In genomic region chr22:46649176-46650077, GRCh38 we compare ENCODE assay signal across 1 cellular context.
TF ChIP-seq lines count a peak whose summit lies in the region.

No MANE protein-coding gene starts in this region.

TF ChIP-seq in K562, 482 proteins besides CTCF, POLR2A, EP300 and RAD21 (continued from another document and continues in another):
- TF ChIP-seq BCLAF1 (IDR thresholded peaks at IDR 0.05; ENCODE audit: borderline replicate concordance in 1 of 2, control insufficient read depth in 1 of 2, low read depth in 2 of 2, low read length in 1 of 2) (no peak), RCOR1 (IDR thresholded peaks at IDR 0.05; ENCODE audit: borderline replicate concordance in 1 of 2, low read depth in 2 of 2, low read length in 2 of 2) (no peak), SETDB1 (IDR thresholded peaks at IDR 0.05; ENCODE audit: low read length) (no peak), ZKSCAN1 (IDR thresholded peaks at IDR 0.05; ENCODE audit: low read depth, low read length) (no peak), TCF15 (CRISPR knock-in tag; IDR thresholded peaks at IDR 0.05) (no peak), HBP1 (CRISPR knock-in tag; IDR thresholded peaks at IDR 0.05) (no peak), PBX2 (CRISPR knock-in tag; IDR thresholded peaks at IDR 0.05; ENCODE audit: low read depth) (no peak), PBX2 (tag; conservative IDR thresholded peaks at IDR 0.05; ENCODE audit: low read depth) (peak; percentile 63), HSF4 (CRISPR knock-in tag; IDR thresholded peaks at IDR 0.05; ENCODE audit: borderline replicate concordance) (no peak), FOXP4 (CRISPR knock-in tag; IDR thresholded peaks at IDR 0.05; ENCODE audit: borderline replicate concordance) (no peak; the same call in 1 of the 2 replicates), SMAD2 (IDR thresholded peaks at IDR 0.05; ENCODE audit: low read depth, low read length) (no peak), ZBTB33 (CRISPR knock-in tag; IDR thresholded peaks at IDR 0.05) (no peak), MEIS2 (IDR thresholded peaks at IDR 0.05; ENCODE audit: partially characterized antibody) (peak; percentile 82), RNF219 (CRISPR knock-in tag; IDR thresholded peaks at IDR 0.05) (no peak), BRD4 (IDR thresholded peaks at IDR 0.05) (no peak), PRPF4 (IDR thresholded peaks at IDR 0.05; ENCODE audit: insufficient read depth, low read depth, low read length, poor library complexity, severe bottlenecking) (no peak), KLF6 (CRISPR knock-in tag; IDR thresholded peaks at IDR 0.05; ENCODE audit: borderline replicate concordance) (no peak), EWSR1 (IDR thresholded peaks at IDR 0.05; ENCODE audit: borderline replicate concordance, low read depth, partially characterized antibody) (no peak), HOMEZ (CRISPR knock-in tag; IDR thresholded peaks at IDR 0.05) (no peak), EHMT2 (IDR thresholded peaks at IDR 0.05) (no peak), NBN (IDR thresholded peaks at IDR 0.05; ENCODE audit: low read depth) (no peak), ZNF384 (IDR thresholded peaks at IDR 0.05; ENCODE audit: low read depth, low read length) (no peak), JUND (IDR thresholded peaks at IDR 0.05; ENCODE audit: borderline replicate concordance, low read depth, low read length) (no peak), JUND (tag; IDR thresholded peaks at IDR 0.05; ENCODE audit: borderline replicate concordance, low read depth, low read length) (no peak), BMI1 (IDR thresholded peaks at IDR 0.05; ENCODE audit: low read length) (no peak), RREB1 (CRISPR knock-in tag; IDR thresholded peaks at IDR 0.05) (no peak), IRF9 (tag; IDR thresholded peaks at IDR 0.05) (no peak), SREBF1 (IDR thresholded peaks at IDR 0.05; ENCODE audit: borderline replicate concordance, low read depth, low read length) (no peak), NFRKB (IDR thresholded peaks at IDR 0.05; ENCODE audit: low read depth) (0 out of 2 replicates have a peak, but pooled peaks have one; percentile 36), FOS (IDR thresholded peaks at IDR 0.05; ENCODE audit: extremely low read depth, insufficient read length) (no peak), HOXB6 (CRISPR knock-in tag; IDR thresholded peaks at IDR 0.05; ENCODE audit: borderline replicate concordance) (no peak), FOXJ2 (tag; IDR thresholded peaks at IDR 0.05) (no peak), KLF13 (tag; IDR thresholded peaks at IDR 0.05; ENCODE audit: borderline replicate concordance, low read depth) (no peak), PCBP1 (IDR thresholded peaks at IDR 0.05; ENCODE audit: low read depth, low read length, poor library complexity, severe bottlenecking) (no peak), ESRRB (CRISPR knock-in tag; IDR thresholded peaks at IDR 0.05; ENCODE audit: borderline replicate concordance) (no peak)
